In genomic region chr2:149595069-149595963, GRCh38 we compare ENCODE assay signal across 1 cellular context.
TF ChIP-seq lines count a peak whose summit lies in the region.

No MANE protein-coding gene starts in this region.

TF ChIP-seq in GM12878, 131 proteins besides CTCF, POLR2A, EP300 and RAD21:
- no peak for TF ChIP-seq PBX3 (IDR thresholded peaks at IDR 0.05; ENCODE audit: insufficient replicate concordance, low read depth, low read length)
